ENCODE assay signal across 1 cellular context in genomic region chr6:17907467-17908229, GRCh38.
A peak's percentile ranks its signal among the peaks of the same experiment; 100 is the strongest.
TF ChIP-seq lines count a peak whose summit lies in the region.

No MANE protein-coding gene starts in this region.

TF ChIP-seq in K562, 482 proteins besides CTCF, POLR2A, EP300 and RAD21 (continued from another document):
- peak; percentile 44; the same call in 1 of the 2 replicates for TF ChIP-seq ZNF407 (IDR thresholded peaks at IDR 0.05; ENCODE audit: low read depth)
- TF ChIP-seq BRD4 (IDR thresholded peaks at IDR 0.05): peak; percentile 87
- TF ChIP-seq ZSCAN32 (CRISPR knock-in tag; IDR thresholded peaks at IDR 0.05): 0 out of 2 replicates have a peak, but pooled peaks have one; percentile 11
- peak; percentile 100 for TF ChIP-seq ZNF316 (IDR thresholded peaks at IDR 0.05)
- 0 out of 2 replicates have a peak, but pooled peaks have one; percentile 57 for TF ChIP-seq CREB1 (IDR thresholded peaks at IDR 0.05)
- no peak for TF ChIP-seq CREB1 (CRISPR knock-in tag; IDR thresholded peaks at IDR 0.05)
- TF ChIP-seq, protein P1, sequence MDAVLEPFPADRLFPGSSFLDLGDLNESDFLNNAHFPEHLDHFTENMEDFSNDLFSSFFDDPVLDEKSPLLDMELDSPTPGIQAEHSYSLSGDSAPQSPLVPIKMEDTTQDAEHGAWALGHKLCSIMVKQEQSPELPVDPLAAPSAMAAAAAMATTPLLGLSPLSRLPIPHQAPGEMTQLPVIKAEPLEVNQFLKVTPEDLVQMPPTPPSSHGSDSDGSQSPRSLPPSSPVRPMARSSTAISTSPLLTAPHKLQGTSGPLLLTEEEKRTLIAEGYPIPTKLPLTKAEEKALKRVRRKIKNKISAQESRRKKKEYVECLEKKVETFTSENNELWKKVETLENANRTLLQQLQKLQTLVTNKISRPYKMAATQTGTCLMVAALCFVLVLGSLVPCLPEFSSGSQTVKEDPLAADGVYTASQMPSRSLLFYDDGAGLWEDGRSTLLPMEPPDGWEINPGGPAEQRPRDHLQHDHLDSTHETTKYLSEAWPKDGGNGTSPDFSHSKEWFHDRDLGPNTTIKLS (IDR thresholded peaks at IDR 0.05; ENCODE audit: borderline replicate concordance, low read depth): peak; percentile 87
- peak; percentile 60 for TF ChIP-seq FOS (IDR thresholded peaks at IDR 0.05; ENCODE audit: extremely low read depth, insufficient read length)
- peak; percentile 79 for TF ChIP-seq BCOR (IDR thresholded peaks at IDR 0.05)
- peak; percentile 90 for TF ChIP-seq CXXC5 (CRISPR knock-in tag; IDR thresholded peaks at IDR 0.05)
- TF ChIP-seq, protein P2, sequence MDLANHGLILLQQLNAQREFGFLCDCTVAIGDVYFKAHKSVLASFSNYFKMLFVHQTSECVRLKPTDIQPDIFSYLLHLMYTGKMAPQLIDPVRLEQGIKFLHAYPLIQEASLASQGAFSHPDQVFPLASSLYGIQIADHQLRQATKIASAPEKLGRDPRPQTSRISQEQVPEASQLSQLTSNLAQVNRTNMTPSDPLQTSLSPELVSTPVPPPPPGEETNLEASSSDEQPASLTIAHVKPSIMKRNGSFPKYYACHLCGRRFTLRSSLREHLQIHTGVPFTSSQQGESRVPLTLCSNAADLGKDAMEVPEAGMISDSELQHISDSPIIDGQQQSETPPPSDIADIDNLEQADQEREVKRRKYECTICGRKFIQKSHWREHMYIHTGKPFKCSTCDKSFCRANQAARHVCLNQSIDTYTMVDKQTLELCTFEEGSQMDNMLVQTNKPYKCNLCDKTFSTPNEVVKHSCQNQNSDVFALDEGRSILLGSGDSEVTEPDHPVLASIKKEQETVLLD (IDR thresholded peaks at IDR 0.05): peak; percentile 88
- peak; percentile 83 to 91 for TF ChIP-seq AFF1 (IDR thresholded peaks at IDR 0.05; ENCODE audit: low read depth in 1 of 2, partially characterized antibody in 2 of 2)
- no peak for TF ChIP-seq ID3 (CRISPR knock-in tag; IDR thresholded peaks at IDR 0.05)
- peak; percentile 97 for TF ChIP-seq ID3 (tag; IDR thresholded peaks at IDR 0.05)
- TF ChIP-seq, protein P3, sequence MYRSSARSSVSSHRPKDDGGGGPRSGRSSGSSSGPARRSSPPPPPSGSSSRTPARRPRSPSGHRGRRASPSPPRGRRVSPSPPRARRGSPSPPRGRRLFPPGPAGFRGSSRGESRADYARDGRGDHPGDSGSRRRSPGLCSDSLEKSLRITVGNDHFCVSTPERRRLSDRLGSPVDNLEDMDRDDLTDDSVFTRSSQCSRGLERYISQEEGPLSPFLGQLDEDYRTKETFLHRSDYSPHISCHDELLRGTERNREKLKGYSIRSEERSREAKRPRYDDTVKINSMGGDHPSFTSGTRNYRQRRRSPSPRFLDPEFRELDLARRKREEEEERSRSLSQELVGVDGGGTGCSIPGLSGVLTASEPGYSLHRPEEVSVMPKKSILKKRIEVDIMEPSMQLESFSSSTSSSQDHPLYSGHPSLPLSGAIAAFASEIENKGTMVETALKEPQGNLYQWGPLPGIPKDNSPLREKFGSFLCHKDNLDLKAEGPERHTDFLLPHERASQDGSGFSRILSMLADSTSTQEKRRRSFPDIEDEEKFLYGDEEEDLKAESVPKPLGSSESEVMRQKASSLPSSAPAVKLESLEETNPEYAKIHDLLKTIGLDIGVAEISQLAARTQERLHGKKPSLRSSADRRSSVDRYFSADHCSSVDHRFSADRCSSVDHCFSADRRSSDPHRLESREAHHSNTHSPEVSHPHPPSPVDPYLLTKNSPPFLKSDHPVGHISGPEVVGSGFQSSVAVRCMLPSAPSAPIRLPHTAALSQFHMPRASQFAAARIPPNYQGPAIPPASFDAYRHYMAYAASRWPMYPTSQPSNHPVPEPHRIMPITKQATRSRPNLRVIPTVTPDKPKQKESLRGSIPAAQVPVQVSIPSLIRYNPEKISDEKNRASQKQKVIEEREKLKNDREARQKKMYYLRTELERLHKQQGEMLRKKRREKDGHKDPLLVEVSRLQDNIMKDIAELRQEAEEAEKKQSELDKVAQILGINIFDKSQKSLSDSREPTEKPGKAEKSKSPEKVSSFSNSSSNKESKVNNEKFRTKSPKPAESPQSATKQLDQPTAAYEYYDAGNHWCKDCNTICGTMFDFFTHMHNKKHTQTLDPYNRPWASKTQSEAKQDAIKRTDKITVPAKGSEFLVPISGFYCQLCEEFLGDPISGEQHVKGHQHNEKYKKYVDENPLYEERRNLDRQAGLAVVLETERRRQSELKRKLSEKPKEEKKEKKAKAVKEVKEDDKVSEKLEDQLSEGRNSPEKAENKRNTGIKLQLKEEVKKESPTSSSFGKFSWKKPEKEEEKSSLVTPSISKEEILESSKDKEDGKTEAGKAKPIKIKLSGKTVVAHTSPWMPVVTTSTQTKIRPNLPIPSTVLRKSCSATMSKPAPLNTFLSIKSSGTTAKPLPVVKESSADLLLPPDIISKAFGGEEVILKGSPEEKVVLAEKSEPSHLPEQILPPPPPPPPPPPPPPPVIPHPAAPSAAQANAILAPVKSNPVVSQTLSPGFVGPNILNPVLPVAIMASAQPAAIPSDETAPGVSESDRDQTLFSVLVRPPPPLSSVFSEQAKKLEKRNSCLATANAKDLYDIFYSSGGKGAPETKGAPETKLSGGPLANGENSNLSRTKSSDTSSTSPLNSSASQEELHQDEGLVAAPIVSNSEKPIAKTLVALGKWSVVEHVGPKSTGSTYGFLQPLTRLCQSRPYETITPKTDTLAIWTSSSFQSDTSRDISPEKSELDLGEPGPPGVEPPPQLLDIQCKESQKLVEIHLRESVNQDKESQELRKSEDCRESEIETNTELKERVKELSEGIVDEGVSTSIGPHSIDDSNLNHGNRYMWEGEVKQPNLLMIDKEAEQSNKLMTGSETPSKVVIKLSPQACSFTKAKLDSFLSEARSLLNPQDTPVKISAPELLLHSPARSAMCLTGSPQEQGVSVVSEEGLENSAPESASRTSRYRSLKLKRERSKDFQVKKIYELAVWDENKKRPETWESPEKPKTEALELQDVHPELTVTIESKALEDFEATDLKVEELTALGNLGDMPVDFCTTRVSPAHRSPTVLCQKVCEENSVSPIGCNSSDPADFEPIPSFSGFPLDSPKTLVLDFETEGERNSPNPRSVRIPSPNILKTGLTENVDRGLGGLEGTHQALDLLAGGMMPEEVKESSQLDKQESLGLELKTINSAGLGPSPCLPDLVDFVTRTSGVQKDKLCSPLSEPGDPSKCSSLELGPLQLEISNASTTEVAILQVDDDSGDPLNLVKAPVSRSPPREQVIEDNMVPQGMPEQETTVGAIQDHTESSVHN (IDR thresholded peaks at IDR 0.05; ENCODE audit: borderline replicate concordance in 1 of 2, low read depth in 1 of 2): peak in 1 of 2 experiments; percentile 96; a peak in 1 of 4 replicates
- TF ChIP-seq NFATC3 (IDR thresholded peaks at IDR 0.05): peak; percentile 85
- TF ChIP-seq ARID3B (CRISPR knock-in tag; IDR thresholded peaks at IDR 0.05; ENCODE audit: borderline replicate concordance): no peak
- peak; percentile 59 for TF ChIP-seq HDAC8 (tag; IDR thresholded peaks at IDR 0.05)
